In genomic region chr7:102463841-102464576, GRCh38 we compare ENCODE assay signal across 8 cellular contexts. TPM values are rescaled to one million over a fixed set of nuclear protein-coding genes. Genes with fewer than 3 reads are reported as not detected.
DNase-seq lines count a peak whose midpoint lies in the region; ATAC-seq, FAIRE-seq and TF ChIP-seq lines count a peak whose summit lies in the region.

No MANE protein-coding gene starts in this region.

- no peaks in the 10 kb centered on the region for H3K27me3 ChIP-seq in endothelial cell of umbilical vein (ENCODE audit: control insufficient read depth in 2 of 2, insufficient read depth in 2 of 2, low read length in 2 of 2)
- no peaks in the 10 kb centered on the region for H3K27me3 ChIP-seq in muscle layer of duodenum (ENCODE audit: low read depth, low read length)

- H4K20me1 ChIP-seq in endothelial cell of umbilical vein (replicated peaks; ENCODE audit: control insufficient read depth, extremely low read depth, insufficient read depth, low read length): no peaks in the 10 kb centered on the region

- TF ChIP-seq POLR2A in endothelial cell of umbilical vein (IDR thresholded peaks at IDR 0.05; ENCODE audit: low read depth, low read length): no peak

- no peaks in the 10 kb centered on the region for H3K9me1 ChIP-seq in endothelial cell of umbilical vein (replicated peaks; ENCODE audit: control insufficient read depth, extremely low read depth, insufficient read depth, low read length)

- CTCF ChIA-PET in endothelial cell of umbilical vein (lab: Charles Lee): interaction anchor here (0.7 to 1.3 kb wide), 4 partner anchors 12 to 60 kb away, joined by 3 to 6 read pairs (median 4); no protein-coding TSS in a partner anchor

- H3K9ac ChIP-seq in endothelial cell of umbilical vein (replicated peaks; ENCODE audit: extremely low read depth, insufficient read depth, low read length): peak overlapping the region; percentile 84

- H3K27ac Mint-ChIP-seq in T-helper 1 cell treated with Interleukin-12 subunit alpha and Interleukin-12 subunit beta and Interleukin-4 antibody, amounts not matched to agents 30 μg/mL and 1 μg/mL, for 36 hours: peak overlapping the region; percentile 82

- peaks cover 0 to 3% of the 10 kb centered on the region in 2 experiments for H3K36me3 ChIP-seq in endothelial cell of umbilical vein (ENCODE audit: control insufficient read depth in 2 of 2, extremely low read depth in 1 of 2, insufficient read depth in 2 of 2, low read length in 2 of 2)
- peaks cover 0 to 7% of the 10 kb centered on the region in 2 donors for H3K36me3 ChIP-seq in muscle layer of duodenum (ENCODE audit: control insufficient read depth in 1 of 2, insufficient read depth in 2 of 2, low read length in 2 of 2)

- no peaks in the 10 kb centered on the region for H3K27me3 Mint-ChIP-seq in T-helper 1 cell treated with Interleukin-12 subunit alpha and Interleukin-12 subunit beta and Interleukin-4 antibody, amounts not matched to agents 30 μg/mL and 1 μg/mL, for 36 hours (ENCODE audit: low read depth)

- H3K4me3 ChIP-seq in endothelial cell of umbilical vein (replicated peaks in 1 of 3; ENCODE audit: insufficient read depth in 1 of 3, low read depth in 1 of 3, low read length in 3 of 3): peak overlapping the region; percentile 63 to 81 (median 70)
- peak overlapping the region; percentile 82 to 100 for H3K4me3 ChIP-seq in muscle layer of duodenum (ENCODE audit: low read depth in 1 of 2, low read length in 2 of 2)

- no peaks in the 10 kb centered on the region for H3K9me3 ChIP-seq in endothelial cell of umbilical vein (replicated peaks; ENCODE audit: control insufficient read depth, insufficient read depth, low read length)
- H3K9me3 ChIP-seq in muscle layer of duodenum (ENCODE audit: control insufficient read depth in 1 of 2, low read length in 2 of 2): no peaks in the 10 kb centered on the region

- no peaks in the 10 kb centered on the region for H3K9me3 Mint-ChIP-seq in T-helper 1 cell treated with Interleukin-12 subunit alpha and Interleukin-12 subunit beta and Interleukin-4 antibody, amounts not matched to agents 30 μg/mL and 1 μg/mL, for 36 hours

- no peak for FAIRE-seq in endothelial cell of umbilical vein (lab: Jason Lieb, UNC)

- H2AFZ ChIP-seq in endothelial cell of umbilical vein (ENCODE audit: low read depth, low read length): peak overlapping the region; percentile 96

- DNase-seq in T-helper 1 cell (no peak), RPMI8226 (peak; percentile 36), endothelial cell of umbilical vein (ENCODE audit: low read depth, low spot score) (no peak), NCI-H1694 (lab: John Stamatoyannopoulos, UW) (no peak), NCI-H345 treated with DMSO at 0.1 percent for 48 hours (lab: John Stamatoyannopoulos, UW; ENCODE audit: unreplicated experiment) (no peak)

- H3K4me1 ChIP-seq in endothelial cell of umbilical vein (ENCODE audit: control insufficient read depth, extremely low read depth, insufficient read depth, low read length) (peaks cover 9% of the 10 kb centered on the region), muscle layer of duodenum (ENCODE audit: control insufficient read depth in 1 of 2, insufficient read depth in 2 of 2, low read length in 2 of 2) (peaks cover 6 to 24% of the 10 kb centered on the region in 2 donors)

- H3K4me1 Mint-ChIP-seq in T-helper 1 cell treated with Interleukin-12 subunit alpha and Interleukin-12 subunit beta and Interleukin-4 antibody, amounts not matched to agents 30 μg/mL and 1 μg/mL, for 36 hours (ENCODE audit: low read depth): peaks cover 20% of the 10 kb centered on the region

- H3K36me3 Mint-ChIP-seq in T-helper 1 cell treated with Interleukin-12 subunit alpha and Interleukin-12 subunit beta and Interleukin-4 antibody, amounts not matched to agents 30 μg/mL and 1 μg/mL, for 36 hours (ENCODE audit: low read depth): peaks cover 6% of the 10 kb centered on the region

- intact Hi-C loops in endothelial cell of umbilical vein (cut with micrococcal nuclease): loop anchor here (1.0 kb wide), 2 partner anchors 31 to 52 kb away; partner anchors contain the start of gene ORAI2

- no peak for TF ChIP-seq CTCF in endothelial cell of umbilical vein (IDR thresholded peaks at IDR 0.05; ENCODE audit: extremely low read depth in 1 of 2, insufficient read depth in 1 of 2, low read depth in 1 of 2, low read length in 2 of 2)

- no peak for ATAC-seq in GM19023 (IDR thresholded peaks at IDR 0.05; ENCODE audit: unreplicated experiment)

- H3K27ac ChIP-seq in endothelial cell of umbilical vein (ENCODE audit: insufficient read depth, low read depth, low read length) (no peak overlapping the region), muscle layer of duodenum (ENCODE audit: low read length) (peak overlapping the region; percentile 26)

- POLR2A ChIA-PET in endothelial cell of umbilical vein (lab: Charles Lee): no interaction called here

- dilution Hi-C loops in endothelial cell of umbilical vein (cut with MboI; ENCODE audit: extremely low pct_ligation_motif_present, low sequenced_read_pairs): no loop called here

- no TSS peak for BruUV-seq in endothelial cell of umbilical vein (replicated peaks; lab: Mats Ljungman, UMichigan)

- peak overlapping the region; percentile 92 for H3K4me3 Mint-ChIP-seq in T-helper 1 cell treated with Interleukin-12 subunit alpha and Interleukin-12 subunit beta and Interleukin-4 antibody, amounts not matched to agents 30 μg/mL and 1 μg/mL, for 36 hours

- H3K4me2 ChIP-seq in endothelial cell of umbilical vein (ENCODE audit: insufficient read depth, low read length): peak overlapping the region; percentile 53

- peaks cover 6% of the 10 kb centered on the region for H3K79me2 ChIP-seq in endothelial cell of umbilical vein (ENCODE audit: control insufficient read depth, insufficient read depth, low read length)

TF ChIP-seq in endothelial cell of umbilical vein, 7 proteins besides CTCF, POLR2A, EP300 and RAD21 (continues in another document):
- no peak for TF ChIP-seq POLR2AphosphoS5 (IDR thresholded peaks at IDR 0.05; ENCODE audit: insufficient read depth, low read depth, low read length)
- TF ChIP-seq JUN (IDR thresholded peaks at IDR 0.05; ENCODE audit: borderline replicate concordance, insufficient read depth, insufficient read length, low read depth): no peak
- TF ChIP-seq EZH2 (IDR thresholded peaks at IDR 0.05; ENCODE audit: borderline replicate concordance, low read depth, low read length, severe bottlenecking): no peak
- TF ChIP-seq MYC (IDR thresholded peaks at IDR 0.05; ENCODE audit: low read depth, low read length): no peak
- TF ChIP-seq FOS (IDR thresholded peaks at IDR 0.05; ENCODE audit: borderline replicate concordance, insufficient read depth, low read length): no peak

RNA-seq across cellular contexts. Expression of gene ALKBH4, which starts 0.7 kb away (rescaled TPM):
- 9.9 and 10.8 TPM in 2 replicates for total RNA-seq in endothelial cell of umbilical vein
- 5.3 and 7.8 TPM in 2 replicates for polyA plus RNA-seq in endothelial cell of umbilical vein
- polyA plus RNA-seq in endothelial cell of umbilical vein (2011; cell fraction: cytosol; rRNA removed): 5.7 and 6.2 TPM in 2 replicates
- polyA plus RNA-seq in endothelial cell of umbilical vein (2011; cell fraction: nucleus; rRNA removed): 2.1 and 2.5 TPM in 2 replicates
- polyA plus RNA-seq in endothelial cell of umbilical vein (2012): 4.3 and 4.8 TPM in 2 replicates
- 1.7 and 2.5 TPM in 2 replicates for polyA minus RNA-seq in endothelial cell of umbilical vein
- 3.8 TPM for polyA minus RNA-seq in endothelial cell of umbilical vein (2011; cell fraction: cytosol; rRNA and poly(A)+ RNA removed)
- polyA minus RNA-seq in endothelial cell of umbilical vein (2011; cell fraction: nucleus; rRNA and poly(A)+ RNA removed): 1.6 and 1.9 TPM in 2 replicates

RNA-seq across cellular contexts. Expression of gene LRWD1, which starts 0.8 kb away (rescaled TPM):
- total RNA-seq in endothelial cell of umbilical vein: 22.7 and 25.3 TPM in 2 replicates
- polyA plus RNA-seq in endothelial cell of umbilical vein: 21.7 and 25.4 TPM in 2 replicates
- polyA plus RNA-seq in endothelial cell of umbilical vein (2011; cell fraction: cytosol; rRNA removed): 17.0 and 21.5 TPM in 2 replicates
- polyA plus RNA-seq in endothelial cell of umbilical vein (2011; cell fraction: nucleus; rRNA removed): 28.6 and 32.3 TPM in 2 replicates
- polyA plus RNA-seq in endothelial cell of umbilical vein (2012): 12.2 and 12.8 TPM in 2 replicates
- polyA minus RNA-seq in endothelial cell of umbilical vein: 10.4 and 12.3 TPM in 2 replicates
- 18.0 TPM for polyA minus RNA-seq in endothelial cell of umbilical vein (2011; cell fraction: cytosol; rRNA and poly(A)+ RNA removed)
- polyA minus RNA-seq in endothelial cell of umbilical vein (2011; cell fraction: nucleus; rRNA and poly(A)+ RNA removed): 6.4 and 9.2 TPM in 2 replicates

RNA-seq across cellular contexts. Expression of gene POLR2J, which starts 14.7 kb away (rescaled TPM):
- 48.7 and 48.9 TPM in 2 replicates for total RNA-seq in endothelial cell of umbilical vein
- polyA plus RNA-seq in endothelial cell of umbilical vein: 93.6 and 114 TPM in 2 replicates
- polyA plus RNA-seq in endothelial cell of umbilical vein (2011; cell fraction: cytosol; rRNA removed): 65.0 and 94.8 TPM in 2 replicates
- 28.0 and 35.7 TPM in 2 replicates for polyA plus RNA-seq in endothelial cell of umbilical vein (2011; cell fraction: nucleus; rRNA removed)
- polyA plus RNA-seq in endothelial cell of umbilical vein (2012): 74.2 and 80.3 TPM in 2 replicates
- polyA minus RNA-seq in endothelial cell of umbilical vein: 17.4 and 22.2 TPM in 2 replicates
- 27.9 TPM for polyA minus RNA-seq in endothelial cell of umbilical vein (2011; cell fraction: cytosol; rRNA and poly(A)+ RNA removed)
- 20.2 and 35.8 TPM in 2 replicates for polyA minus RNA-seq in endothelial cell of umbilical vein (2011; cell fraction: nucleus; rRNA and poly(A)+ RNA removed)

RNA-seq across cellular contexts. Expression of gene ORAI2, which starts 30.6 kb away (rescaled TPM):
- 67.4 and 84.1 TPM in 2 replicates for total RNA-seq in endothelial cell of umbilical vein
- polyA plus RNA-seq in endothelial cell of umbilical vein: 99.1 and 138 TPM in 2 replicates
- 66.6 and 86.5 TPM in 2 replicates for polyA plus RNA-seq in endothelial cell of umbilical vein (2011; cell fraction: cytosol; rRNA removed)
- polyA plus RNA-seq in endothelial cell of umbilical vein (2011; cell fraction: nucleus; rRNA removed): 23.8 and 27.2 TPM in 2 replicates
- 51.6 and 66.4 TPM in 2 replicates for polyA plus RNA-seq in endothelial cell of umbilical vein (2012)
- polyA minus RNA-seq in endothelial cell of umbilical vein: 98.8 and 108 TPM in 2 replicates
- 15.5 TPM for polyA minus RNA-seq in endothelial cell of umbilical vein (2011; cell fraction: cytosol; rRNA and poly(A)+ RNA removed)
- polyA minus RNA-seq in endothelial cell of umbilical vein (2011; cell fraction: nucleus; rRNA and poly(A)+ RNA removed): 25.5 and 27.4 TPM in 2 replicates

RNA-seq across cellular contexts. Expression of gene RASA4B, which starts 53.6 kb away (rescaled TPM):
- 5.8 and 9.8 TPM in 2 replicates for total RNA-seq in endothelial cell of umbilical vein
- 3.2 and 4.7 TPM in 2 replicates for polyA plus RNA-seq in endothelial cell of umbilical vein
- polyA plus RNA-seq in endothelial cell of umbilical vein (2011; cell fraction: cytosol; rRNA removed): 2.3 and 3.8 TPM in 2 replicates
- polyA plus RNA-seq in endothelial cell of umbilical vein (2011; cell fraction: nucleus; rRNA removed): 9.7 and 11.5 TPM in 2 replicates
- 4.8 and 9.8 TPM in 2 replicates for polyA plus RNA-seq in endothelial cell of umbilical vein (2012)
- 4.2 and 4.5 TPM in 2 replicates for polyA minus RNA-seq in endothelial cell of umbilical vein
- 2.8 TPM for polyA minus RNA-seq in endothelial cell of umbilical vein (2011; cell fraction: cytosol; rRNA and poly(A)+ RNA removed)
- 2.3 and 4.6 TPM in 2 replicates for polyA minus RNA-seq in endothelial cell of umbilical vein (2011; cell fraction: nucleus; rRNA and poly(A)+ RNA removed)
